In genomic region chr6:69954733-69955132, GRCh38 we compare ENCODE assay signal across 8 cellular contexts.
"Had no signal": no experiment of that assay in that cellular context is flagged by ENCODE, and none has a peak within 500 bp of the region (broad histone marks: within the 10 kb centered on the region; RNA-seq: fewer than 3 reads in every experiment).

No MANE protein-coding gene starts in this region.

- H3K9me3 Mint-ChIP-seq: GM23338, H9 had no signal

- H3K4me2 ChIP-seq: GM23338 had no signal

- H3K9me3 ChIP-seq: HAP-1 had no signal

- H3K27ac Mint-ChIP-seq: GM23338, HFFc6 had no signal

- DNase-seq: GM23248, GOT3, H7, H9, HFFc6 had no signal

- H3K4me1 Mint-ChIP-seq: GM23338, H9 had no signal

- H3K4me3 ChIP-seq: GM23248, GM23338, HAP-1 had no signal

- ATAC-seq: GM23338, HCT116 had no signal

- H3K9ac ChIP-seq: GM23248 had no signal

- H3K36me3 ChIP-seq: HAP-1 had no signal

- H3K4me3 Mint-ChIP-seq: GM23338, H9, HFFc6 had no signal

- H3K4me1 ChIP-seq: HAP-1 had no signal

- H3K27ac ChIP-seq: GM23248 had no signal

- H2AFZ ChIP-seq: GM23248 had no signal
